8 cellular contexts compared by ENCODE assay signal in genomic region chrX:47234583-47234982, GRCh38. TPM values are rescaled to one million over a fixed set of nuclear protein-coding genes. Genes with fewer than 3 reads are reported as not detected.
DNase-seq lines count a peak whose midpoint lies in the region; ATAC-seq and TF ChIP-seq lines count a peak whose summit lies in the region.

No MANE protein-coding gene starts in this region.

- no peaks in the 10 kb centered on the region for H4K20me1 ChIP-seq in KMS-11 (ENCODE audit: insufficient read depth)

- ATAC-seq in central memory CD8-positive, alpha-beta T cell (replicated peaks; ENCODE audit: extremely low read depth, poor library complexity, severe bottlenecking), result no peak
- no peak for ATAC-seq in natural killer cell

- H3K4me2 ChIP-seq in KMS-11, result peak overlapping the region; percentile 74

- peak overlapping the region; percentile 99 for H3K9ac ChIP-seq in KMS-11

- no peaks in the 10 kb centered on the region for H3K36me3 ChIP-seq in BE2C
- H3K36me3 ChIP-seq in KMS-11 (ENCODE audit: insufficient read depth), result no peaks in the 10 kb centered on the region

- peak overlapping the region; percentile 100 for H3K27ac Mint-ChIP-seq in central memory CD8-positive, alpha-beta T cell (ENCODE audit: low read depth)
- peak overlapping the region; percentile 97 to 99 for H3K27ac Mint-ChIP-seq in natural killer cell

- no peak for DNase-seq in BE2C
- DNase-seq in central memory CD8-positive, alpha-beta T cell (ENCODE audit: low spot score in 2 of 2), result no peak
- no peak for DNase-seq in natural killer cell
- DNase-seq in G401 (ENCODE audit: low spot score), result no peak
- DNase-seq in GM03348 (ENCODE audit: low spot score), result no peak
- DNase-seq in NCI-H345 treated with DMSO at 0.1 percent for 48 hours (lab: John Stamatoyannopoulos, UW; ENCODE audit: unreplicated experiment), result no peak
- DNase-seq in GOT3 (lab: John Stamatoyannopoulos, UW), result no peak

- no peak overlapping the region for H2AFZ ChIP-seq in KMS-11 (ENCODE audit: low read depth)

- H3K4me3 ChIP-seq in BE2C (ENCODE audit: low read depth, low read length) (peak overlapping the region; percentile 77), KMS-11 (IDR thresholded peaks at IDR 0.05; ENCODE audit: insufficient read depth, low read depth, low read length) (no peak overlapping the region)

- peak overlapping the region; percentile 93 for H3K4me3 Mint-ChIP-seq in central memory CD8-positive, alpha-beta T cell
- peak overlapping the region; percentile 98 for H3K4me3 Mint-ChIP-seq in natural killer cell

- intact Hi-C loops in natural killer cell (cut with micrococcal nuclease), result no loop called here

- TF ChIP-seq CTCF in BE2C (IDR thresholded peaks at IDR 0.05; ENCODE audit: low read depth, low read length), result no peak
- no peak for TF ChIP-seq CTCF in KMS-11 (conservative IDR thresholded peaks at IDR 0.05; ENCODE audit: low read depth, low read length)
- no peak for TF ChIP-seq CTCF in natural killer cell (IDR thresholded peaks at IDR 0.05)

- no peaks in the 10 kb centered on the region for H3K4me1 ChIP-seq in BE2C
- peaks cover 19% of the 10 kb centered on the region for H3K4me1 ChIP-seq in KMS-11 (ENCODE audit: low read depth, poor library complexity, severe bottlenecking)

- peak overlapping the region; percentile 98; the same call in 1 of the 2 replicates for H3K27ac ChIP-seq in KMS-11

- H3K36me3 Mint-ChIP-seq in central memory CD8-positive, alpha-beta T cell (ENCODE audit: insufficient read depth), result peaks cover 27% of the 10 kb centered on the region
- H3K36me3 Mint-ChIP-seq in natural killer cell, result no peaks in the 10 kb centered on the region

- no peaks in the 10 kb centered on the region for H3K9me3 Mint-ChIP-seq in central memory CD8-positive, alpha-beta T cell
- no peaks in the 10 kb centered on the region for H3K9me3 Mint-ChIP-seq in natural killer cell

- H3K27me3 Mint-ChIP-seq in central memory CD8-positive, alpha-beta T cell, result no peaks in the 10 kb centered on the region
- H3K27me3 Mint-ChIP-seq in natural killer cell (ENCODE audit: low read depth in 2 of 2), result no peaks in the 10 kb centered on the region

- H3K27me3 ChIP-seq in BE2C (no peaks in the 10 kb centered on the region), KMS-11 (ENCODE audit: insufficient read depth, low read depth) (no peaks in the 10 kb centered on the region)

- H3K4me1 Mint-ChIP-seq in central memory CD8-positive, alpha-beta T cell, result peaks cover 20% of the 10 kb centered on the region
- peaks cover 20 to 21% of the 10 kb centered on the region in 2 donors for H3K4me1 Mint-ChIP-seq in natural killer cell

- in situ Hi-C loops in G401 (cut with HindIII; ENCODE audit: low sequenced_read_pairs), result no loop called here

- no peaks in the 10 kb centered on the region for H3K9me3 ChIP-seq in BE2C

- peaks cover 13% of the 10 kb centered on the region; the same call in 1 of the 2 replicates for H3K79me2 ChIP-seq in KMS-11 (ENCODE audit: insufficient read depth, low read depth)

RNA-seq across cellular contexts. Expression of gene USP11, which starts 1.8 kb away (rescaled TPM):
- 95.9 TPM for polyA plus RNA-seq in BE2C (2012; ENCODE audit: insufficient read depth, insufficient read length, low read depth)
- 100 to 1,000 TPM; 107 to 131 (median 108) TPM for total RNA-seq in natural killer cell
- 53.1 and 57.3 TPM in 2 replicates for total RNA-seq in G401 (2014; rRNA removed; shearing (Covaris generic))

RNA-seq across cellular contexts. Expression of gene CDK16, which starts 16.1 kb away (rescaled TPM):
- 139 TPM for polyA plus RNA-seq in BE2C (2012; ENCODE audit: insufficient read depth, insufficient read length, low read depth)
- 100 to 1,000 TPM; 112 to 140 (median 126) TPM for total RNA-seq in natural killer cell
- 88.1 and 118 TPM in 2 replicates for total RNA-seq in G401 (2014; rRNA removed; shearing (Covaris generic))

RNA-seq across cellular contexts. Expression of gene UBA1, which starts 41.0 kb away (rescaled TPM):
- 174 TPM for polyA plus RNA-seq in BE2C (2012; ENCODE audit: insufficient read depth, insufficient read length, low read depth)
- 100 to 1,000 TPM; 118 to 168 (median 120) TPM for total RNA-seq in natural killer cell
- total RNA-seq in G401 (2014; rRNA removed; shearing (Covaris generic)), result 198 and 217 TPM in 2 replicates
